8 cellular contexts compared by ENCODE assay signal in genomic region chr13:30395192-30396158, GRCh38. TPM values are rescaled to one million over a fixed set of nuclear protein-coding genes. Genes with fewer than 3 reads are reported as not detected.
DNase-seq lines count a peak whose midpoint lies in the region; ATAC-seq and TF ChIP-seq lines count a peak whose summit lies in the region.

No MANE protein-coding gene starts in this region.

- peak; percentile 90 for DNase-seq in CD14-positive monocyte (ENCODE audit: low spot score)
- peak; percentile 91 to 96 for DNase-seq in HL-60 (ENCODE audit: low read depth in 1 of 2, low spot score in 1 of 2)
- DNase-seq in NOMO-1 treated with dmso at 0.1 percent for 144 hours (lab: John Stamatoyannopoulos, UW; ENCODE audit: unreplicated experiment) = peak; percentile 87
- peak; percentile 59 for DNase-seq in activated T-cell treated with anti-CD3 and anti-CD28 coated beads for 1 hour (ENCODE audit: low read depth)
- peak; percentile 94 for DNase-seq in epithelial cell of prostate (ENCODE audit: low read depth, low spot score)
- peak; percentile 74 for DNase-seq in middle frontal gyrus (ENCODE audit: extremely low spot score, low spot score)
- DNase-seq in stimulated activated CD8-positive, alpha-beta memory T cell treated with anti-CD3 and anti-CD28 coated beads, Interleukin-4, amount 100 ng/mL, for 4 hours (ENCODE audit: low read depth in 2 of 2, low spot score in 1 of 2) = peak; percentile 29 to 43

- TF ChIP-seq CTCF in CD14-positive monocyte (IDR thresholded peaks at IDR 0.05) (no peak), HL-60 (IDR thresholded peaks at IDR 0.05; ENCODE audit: insufficient read depth, low read length) (no peak)

- H3K4me1 Mint-ChIP-seq in CD14-positive monocyte = peaks cover 8% of the 10 kb centered on the region

- H3K4me3 ChIP-seq in HL-60 (replicated peaks; ENCODE audit: insufficient read depth, low read length) = peak overlapping the region; percentile 43

- ATAC-seq in GM19395 (IDR thresholded peaks at IDR 0.05; ENCODE audit: unreplicated experiment) = peak; percentile 47

- H3K36me3 Mint-ChIP-seq in CD14-positive monocyte = no peaks in the 10 kb centered on the region

- peak overlapping the region; percentile 91 to 96 (median 95) for H3K27ac Mint-ChIP-seq in CD14-positive monocyte

- peaks cover 0 to 10% (median 1%) of the 10 kb centered on the region in 3 donors for H3K27me3 Mint-ChIP-seq in CD14-positive monocyte (ENCODE audit: low read depth in 3 of 3)

- H3K27ac ChIP-seq in HL-60 (replicated peaks) = peak overlapping the region; percentile 86
- H3K27ac ChIP-seq in epithelial cell of prostate = peak overlapping the region; percentile 70

- intact Hi-C loops in CD14-positive monocyte (cut with micrococcal nuclease) = loop anchor here in 1 of 2 donors (10.0 kb wide), 1 partner anchor 901 kb away; no protein-coding TSS in a partner anchor

- H3K4me3 Mint-ChIP-seq in CD14-positive monocyte = peak overlapping the region; percentile 90 to 98

- no peaks in the 10 kb centered on the region for H3K27me3 ChIP-seq in HL-60 (ENCODE audit: insufficient read depth, poor library complexity, severe bottlenecking)

- H3K9me3 Mint-ChIP-seq in CD14-positive monocyte = no peaks in the 10 kb centered on the region

RNA-seq across cellular contexts. Expression of gene UBE2L5, which starts 26.8 kb away (rescaled TPM):
- not detected for polyA plus RNA-seq in CD14-positive monocyte

Comparison
In these comparisons a context has a peak if more than half of its experiments do, and no peak if none do; other contexts are left out.
1. Peak in every context shown above with its lines: DNase-seq, ATAC-seq, H3K4me3 ChIP-seq and H3K27ac ChIP-seq.
2. DNase-seq: peak in every context shown above with its lines; median percentile 94 in epithelial cell of prostate; 94 in HL-60; 90 in CD14-positive monocyte; 87 in NOMO-1 treated with dmso at 0.1 percent for 144 hours; 74 in middle frontal gyrus; 59 in activated T-cell treated with anti-CD3 and anti-CD28 coated beads for 1 hour; 36 in stimulated activated CD8-positive, alpha-beta memory T cell treated with anti-CD3 and anti-CD28 coated beads, Interleukin-4, amount 100 ng/mL, for 4 hours.